ENCODE assay signal across 35 cellular contexts in genomic region chr7:26489404-26489803, GRCh38.
"Had no signal": no experiment of that assay in that cellular context is flagged by ENCODE, and none has a peak within 500 bp of the region (broad histone marks: within the 10 kb centered on the region; RNA-seq: fewer than 3 reads in every experiment).

No MANE protein-coding gene starts in this region.

- H3K36me3 ChIP-seq: adrenal gland, MG63 had no signal

- H3K27ac Mint-ChIP-seq: activated B cell treated with CpG ODN at 0.5 μM for 24 hours; activated CD4-positive, alpha-beta memory T cell treated with anti-CD3 and anti-CD28 coated beads for 36 hours; activated naive CD4-positive, alpha-beta T cell treated with anti-CD3 and anti-CD28 coated beads for 36 hours; activated naive CD4-positive, alpha-beta T cell treated with anti-CD3 and anti-CD28 coated beads, Interleukin-2, amount 50 U/mL, for 72 hours; activated T-helper 1 cell treated with anti-CD3 and anti-CD28 coated beads, Interleukin-12 subunit alpha, Interleukin-12 subunit beta, Interleukin-2, Interleukin-4 antibody, amounts not matched to agents 30 ng/mL and 10 ng/mL and 1 ng/mL, durations not matched to agents 14 hours and 24 hours and 36 hours had no signal

- H3K36me3 Mint-ChIP-seq: activated CD4-positive, alpha-beta memory T cell treated with anti-CD3 and anti-CD28 coated beads for 36 hours; activated naive CD4-positive, alpha-beta T cell treated with anti-CD3 and anti-CD28 coated beads, Interleukin-2, amount 50 U/mL, for 72 hours had no signal

- H3K27ac ChIP-seq: adrenal gland, body of pancreas, PC-9, RWPE1, VCaP had no signal

- H3K4me1 Mint-ChIP-seq: activated B cell treated with CpG ODN at 0.5 μM for 24 hours had no signal

- H3K4me3 Mint-ChIP-seq: activated B cell treated with CpG ODN at 0.5 μM for 24 hours; activated CD4-positive, alpha-beta memory T cell treated with anti-CD3 and anti-CD28 coated beads for 36 hours; activated naive CD4-positive, alpha-beta T cell treated with anti-CD3 and anti-CD28 coated beads for 36 hours; activated T-cell treated with anti-CD3 and anti-CD28 coated beads, Interleukin-2, amount 50 U/mL, for 4 hours; activated T-helper 1 cell treated with anti-CD3 and anti-CD28 coated beads, Interleukin-12 subunit alpha, Interleukin-12 subunit beta, Interleukin-2, Interleukin-4 antibody, amounts not matched to agents 30 ng/mL and 10 ng/mL and 1 ng/mL, durations not matched to agents 14 hours and 24 hours and 36 hours had no signal

- H3K9me3 ChIP-seq: adrenal gland, body of pancreas, MG63 had no signal

- ATAC-seq: activated naive CD4-positive, alpha-beta T cell treated with anti-CD3 and anti-CD28 coated beads, Interleukin-2, amount 50 U/mL, for 72 hours; activated T-cell treated with anti-CD3 and anti-CD28 coated beads, Interleukin-2, amount 50 U/mL, for 4 hours; body of pancreas; Right ventricle myocardium inferior had no signal

- H2AFZ ChIP-seq: PC-9 had no signal

- H3K4me1 ChIP-seq: adrenal gland had no signal

- H3K4me2 ChIP-seq: PC-9 had no signal

- H3K27me3 ChIP-seq: adrenal gland, body of pancreas, MG63 had no signal

- H3K4me3 ChIP-seq: adrenal gland, body of pancreas, MG63, PC-9 had no signal

- DNase-seq: activated B cell treated with CpG ODN at 0.5 μM for 24 hours; activated CD4-positive, alpha-beta memory T cell treated with anti-CD3 and anti-CD28 coated beads for 36 hours; activated CD4-positive, alpha-beta T cell treated with anti-CD3 and anti-CD28 coated beads for 4 hours; activated CD4-positive, alpha-beta T cell treated with anti-CD3 and anti-CD28 coated beads, Interleukin-2, amount 50 U/mL, for 1 hour; activated CD4-positive, CD25-positive, alpha-beta regulatory T cell treated with anti-CD3 and anti-CD28 coated beads, Interleukin-2, amount 50 U/mL, for 72 hours; activated CD8-positive, alpha-beta memory T cell treated with anti-CD3 and anti-CD28 coated beads, Interleukin-2, amount 50 U/mL, for 4 hours; activated gamma-delta T cell treated with Interleukin-2 at 50 U/mL for 16 hours; activated naive CD4-positive, alpha-beta T cell treated with anti-CD3 and anti-CD28 coated beads for 36 hours; activated T-cell treated with anti-CD3 and anti-CD28 coated beads for 4 hours; activated T-cell treated with anti-CD3 and anti-CD28 coated beads, Interleukin-2, amount 50 U/mL, for 4 hours; adrenal gland; body of pancreas; caudate nucleus; cerebellar nuclear complex; Kasumi-1; KG1; MG63; NCI-H1048; NCI-H1436 treated with DMSO at 0.1 percent for 48 hours; NCI-H1694 treated with DMSO at 0.1 percent for 48 hours; NCI-H2081; NCI-H510A treated with DMSO at 0.1 percent for 48 hours; NCI-H526 treated with DMSO at 0.1 percent for 48 hours; NK-92 treated with Interleukin-12 subunit alpha and Interleukin-12 subunit beta, amount 100 ng/mL, for 24 hours; PC-9; SIG-M5; SW 1271; T-helper 1 cell; T-helper 2 cell; T-helper 9 cell had no signal

- H3K9me3 Mint-ChIP-seq: activated B cell treated with CpG ODN at 0.5 μM for 24 hours; activated CD4-positive, alpha-beta memory T cell treated with anti-CD3 and anti-CD28 coated beads for 36 hours; activated naive CD4-positive, alpha-beta T cell treated with anti-CD3 and anti-CD28 coated beads for 36 hours; activated naive CD4-positive, alpha-beta T cell treated with anti-CD3 and anti-CD28 coated beads, Interleukin-2, amount 50 U/mL, for 72 hours; activated T-cell treated with anti-CD3 and anti-CD28 coated beads, Interleukin-2, amount 50 U/mL, for 4 hours; activated T-helper 1 cell treated with anti-CD3 and anti-CD28 coated beads, Interleukin-12 subunit alpha, Interleukin-12 subunit beta, Interleukin-2, Interleukin-4 antibody, amounts not matched to agents 30 ng/mL and 10 ng/mL and 1 ng/mL, durations not matched to agents 14 hours and 24 hours and 36 hours had no signal
